1 cellular context compared by ENCODE assay signal in genomic region chr1:55038974-55039341, GRCh38.
TF ChIP-seq lines count a peak whose summit lies in the region.

No MANE protein-coding gene starts in this region.

TF ChIP-seq in WTC11, 78 proteins besides CTCF, POLR2A, EP300 and RAD21 (continued from another document):
- TF ChIP-seq PREB (CRISPR knock-in tag; IDR thresholded peaks at IDR 0.05; ENCODE audit: borderline replicate concordance) (no peak), NR2C2 (CRISPR knock-in tag; IDR thresholded peaks at IDR 0.05) (no peak)
